In genomic region chr21:42662430-42663199, GRCh38 we compare ENCODE assay signal across 1 cellular context.
TF ChIP-seq lines count a peak whose summit lies in the region.

No MANE protein-coding gene starts in this region.

TF ChIP-seq in endothelial cell of umbilical vein, 7 proteins besides CTCF, POLR2A, EP300 and RAD21 (continued from another document):
- TF ChIP-seq MAX (IDR thresholded peaks at IDR 0.05; ENCODE audit: insufficient read depth, insufficient read length) (no peak), JUN (IDR thresholded peaks at IDR 0.05; ENCODE audit: borderline replicate concordance, insufficient read depth, insufficient read length, low read depth) (no peak), GATA2 (IDR thresholded peaks at IDR 0.05; ENCODE audit: insufficient read depth, insufficient read length, low read depth, low read length) (no peak), EZH2 (IDR thresholded peaks at IDR 0.05; ENCODE audit: borderline replicate concordance, low read depth, low read length, severe bottlenecking) (no peak)
TF ChIP-seq in endothelial cell of umbilical vein: peak in this region for 0.
